24 cellular contexts compared by ENCODE assay signal in genomic region chr11:115944596-115944995, GRCh38.
"Had no signal": no experiment of that assay in that cellular context is flagged by ENCODE, and none has a peak within 500 bp of the region (broad histone marks: within the 10 kb centered on the region; RNA-seq: fewer than 3 reads in every experiment).

No MANE protein-coding gene starts in this region.

- H3K4me3 ChIP-seq: breast epithelium, ovary, right lobe of liver, skin epidermis, thoracic aorta, vagina had no signal

- H3K4me1 ChIP-seq: breast epithelium, right lobe of liver, vagina had no signal

- H3K27me3 ChIP-seq: breast epithelium, ovary, right lobe of liver, vagina had no signal

- DNase-seq: activated CD4-positive, alpha-beta T cell treated with anti-CD3 and anti-CD28 coated beads for 1 hour; activated CD4-positive, alpha-beta T cell treated with anti-CD3 and anti-CD28 coated beads, Interleukin-2, amount 10 ng/mL, durations not matched to agents 7 days and 5 days; activated CD8-positive, alpha-beta T cell treated with anti-CD3 and anti-CD28 coated beads for 36 hours; activated naive CD4-positive, alpha-beta T cell; activated T-cell treated with anti-CD3 and anti-CD28 coated beads, Interleukin-2, amount 50 U/mL, for 72 hours; central memory CD4-positive, alpha-beta T cell; head of caudate nucleus; hippocampal formation; kidney; left colon; mammary epithelial cell; naive B cell; nephron progenitor cell; ovary; right lobe of liver; stimulated activated CD4-positive, alpha-beta T cell treated with anti-CD3 and anti-CD28 coated beads, Interleukin-12 subunit alpha, Interleukin-12 subunit beta, amount 100 ng/mL, for 4 hours; stimulated activated CD4-positive, alpha-beta T cell treated with anti-CD3 and anti-CD28 coated beads, Interleukin-4, amount 100 ng/mL, for 1 hour; stimulated activated naive CD8-positive, alpha-beta T cell treated with anti-CD3 and anti-CD28 coated beads, Interleukin-15, Interleukin-2, amounts not matched to agents 100 U/mL and 50 U/mL, for 24 hours had no signal

- H3K9me3 ChIP-seq: ovary, right lobe of liver, thoracic aorta, vagina had no signal

- ATAC-seq: activated CD8-positive, alpha-beta T cell treated with anti-CD3 and anti-CD28 coated beads for 36 hours; activated naive CD4-positive, alpha-beta T cell treated with anti-CD3 and anti-CD28 coated beads, Interleukin-2, amount 50 U/mL, for 72 hours; activated T-cell treated with anti-CD3 and anti-CD28 coated beads, Interleukin-2, amount 50 U/mL, for 72 hours; left colon; right lobe of liver; stimulated activated naive CD8-positive, alpha-beta T cell treated with anti-CD3 and anti-CD28 coated beads, Interleukin-15, Interleukin-2, amounts not matched to agents 100 U/mL and 50 U/mL, for 24 hours; WTC11 had no signal

- H3K36me3 ChIP-seq: breast epithelium, ovary, right lobe of liver, thoracic aorta, vagina had no signal

- H3K27ac ChIP-seq: breast epithelium, ovary, right lobe of liver, skin epidermis, thoracic aorta, vagina had no signal
